25 cellular contexts compared by ENCODE assay signal in genomic region chr18:73942081-73942625, GRCh38.
DNase-seq lines count a peak whose midpoint lies in the region; ATAC-seq lines count a peak whose summit lies in the region.
"Had no signal": no experiment of that assay in that cellular context is flagged by ENCODE, and none has a peak within 500 bp of the region (broad histone marks: within the 10 kb centered on the region; RNA-seq: fewer than 3 reads in every experiment).

No MANE protein-coding gene starts in this region.

- no peaks in the 10 kb centered on the region for H3K27me3 ChIP-seq in aorta (ENCODE audit: control insufficient read depth in 1 of 2, insufficient read depth in 2 of 2, low read length in 1 of 2)
- H3K27me3 ChIP-seq: cardiac muscle cell, tibial artery had no signal

- no peaks in the 10 kb centered on the region for H3K4me1 ChIP-seq in aorta (ENCODE audit: control insufficient read depth in 1 of 2, insufficient read depth in 2 of 2, low read length in 2 of 2)

- no peaks in the 10 kb centered on the region for H3K9me3 ChIP-seq in aorta (ENCODE audit: control insufficient read depth, low read length)
- H3K9me3 ChIP-seq: tibial artery had no signal

- no peak overlapping the region for H3K27ac ChIP-seq in aorta (ENCODE audit: low read depth in 1 of 2, low read length in 2 of 2)
- H3K27ac ChIP-seq: cardiac muscle cell, HL-60, tibial artery had no signal

- 85 to 87% methylated on average over 8 of the region's 8 CpGs for WGBS in aorta, 2 donors

- peak; percentile 89 for DNase-seq in DMS153 treated with DMSO at 0.1 percent for 48 hours (lab: John Stamatoyannopoulos, UW; ENCODE audit: unreplicated experiment)
- peak; percentile 40 for DNase-seq in NCI-H1436 (lab: John Stamatoyannopoulos, UW)
- DNase-seq in NCI-H748 (lab: John Stamatoyannopoulos, UW; ENCODE audit: unreplicated experiment): peak; percentile 93
- no peak for DNase-seq in left colon
- DNase-seq in activated naive CD4-positive, alpha-beta T cell treated with Interleukin-2 at 50 U/mL for 16 hours: no peak
- no peak for DNase-seq in aorta
- DNase-seq in DMS79 (lab: John Stamatoyannopoulos, UW): no peak
- DNase-seq: activated CD4-positive, alpha-beta T cell treated with anti-CD3 and anti-CD28 coated beads for 1 hour; activated CD8-positive, alpha-beta memory T cell treated with anti-CD3 and anti-CD28 coated beads for 24 hours; activated naive CD4-positive, alpha-beta T cell treated with anti-CD3 and anti-CD28 coated beads for 36 hours; activated T-cell treated with anti-CD3 and anti-CD28 coated beads, Interleukin-2, amount 50 U/mL, for 4 hours; amygdala; CD8-positive, alpha-beta memory T cell; dermis blood vessel endothelial cell; head of caudate nucleus; left cardiac atrium; naive thymus-derived CD8-positive, alpha-beta T cell; NCI-H1930; NCI-H526 treated with DMSO at 0.1 percent for 48 hours; SIG-M5; stimulated activated CD4-positive, alpha-beta T cell treated with anti-CD3 and anti-CD28 coated beads, Interleukin-4, amount 100 ng/mL, for 24 hours; tibial artery had no signal

- intact Hi-C loops in left colon (cut with DNase I, micrococcal nuclease): no loop called here
- intact Hi-C loops in aorta (cut with DNase I): no loop called here

- ATAC-seq in left colon: peak; percentile 36
- no peak for ATAC-seq in aorta (ENCODE audit: low FRiP score)
- ATAC-seq in GM19463 (IDR thresholded peaks at IDR 0.05; ENCODE audit: unreplicated experiment): no peak
- ATAC-seq: activated T-cell treated with anti-CD3 and anti-CD28 coated beads, Interleukin-2, amount 50 U/mL, for 4 hours; left cardiac atrium; naive thymus-derived CD8-positive, alpha-beta T cell had no signal

- no peaks in the 10 kb centered on the region for H3K36me3 ChIP-seq in aorta (ENCODE audit: control insufficient read depth in 1 of 2, insufficient read depth in 2 of 2, low read length in 1 of 2)
- H3K36me3 ChIP-seq: cardiac muscle cell, tibial artery had no signal

- H3K4me3 ChIP-seq in aorta (ENCODE audit: low read length in 2 of 2): no peak overlapping the region
- H3K4me3 ChIP-seq: cardiac muscle cell, tibial artery had no signal

Comparison
In these comparisons a context has a peak if more than half of its experiments do, and no peak if none do; other contexts are left out.
1. DNase-seq: peak in DMS153 treated with DMSO at 0.1 percent for 48 hours (single experiment), NCI-H1436 (single experiment) and NCI-H748 (single experiment); none in left colon (0 of 2), activated naive CD4-positive, alpha-beta T cell treated with Interleukin-2 at 50 U/mL for 16 hours (single experiment), aorta (0 of 2) and DMS79 (single experiment).